1 cellular context compared by ENCODE assay signal in the genomic region with DNA sequence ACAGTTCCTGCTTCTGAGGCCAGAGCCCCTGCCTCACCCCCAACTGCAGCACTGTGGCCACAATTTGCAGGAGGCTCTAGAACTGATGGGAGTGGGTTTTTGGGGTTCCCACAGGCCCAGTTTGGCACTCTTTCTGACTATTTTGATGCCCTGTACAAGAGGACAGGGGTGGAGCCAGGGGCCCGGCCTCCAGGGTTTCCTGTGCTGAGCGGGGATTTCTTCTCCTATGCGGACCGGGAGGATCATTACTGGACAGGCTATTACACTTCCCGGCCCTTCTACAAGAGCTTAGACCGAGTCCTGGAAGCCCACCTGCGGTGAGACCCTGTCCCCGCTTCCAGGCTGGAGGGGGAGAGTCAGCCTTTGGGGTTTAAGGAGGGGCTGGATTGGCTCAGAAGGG.
TF ChIP-seq lines count a peak whose summit lies in the region.

No MANE protein-coding gene starts in this region.

TF ChIP-seq in IMR-90, 13 proteins besides CTCF, POLR2A, EP300 and RAD21:
- no peak for TF ChIP-seq RFX5 (IDR thresholded peaks at IDR 0.05; ENCODE audit: low read depth, low read length)
- TF ChIP-seq, protein P1, sequence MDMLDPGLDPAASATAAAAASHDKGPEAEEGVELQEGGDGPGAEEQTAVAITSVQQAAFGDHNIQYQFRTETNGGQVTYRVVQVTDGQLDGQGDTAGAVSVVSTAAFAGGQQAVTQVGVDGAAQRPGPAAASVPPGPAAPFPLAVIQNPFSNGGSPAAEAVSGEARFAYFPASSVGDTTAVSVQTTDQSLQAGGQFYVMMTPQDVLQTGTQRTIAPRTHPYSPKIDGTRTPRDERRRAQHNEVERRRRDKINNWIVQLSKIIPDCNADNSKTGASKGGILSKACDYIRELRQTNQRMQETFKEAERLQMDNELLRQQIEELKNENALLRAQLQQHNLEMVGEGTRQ (IDR thresholded peaks at IDR 0.05; ENCODE audit: low read depth, low read length), result no peak
- TF ChIP-seq FOS (IDR thresholded peaks at IDR 0.05; ENCODE audit: low read depth, low read length), result no peak
- no peak for TF ChIP-seq CEBPB (IDR thresholded peaks at IDR 0.05; ENCODE audit: low read depth, low read length)
- TF ChIP-seq MXI1 (IDR thresholded peaks at IDR 0.05; ENCODE audit: borderline replicate concordance, low read depth, low read length), result no peak
- TF ChIP-seq CHD1 (IDR thresholded peaks at IDR 0.05; ENCODE audit: low read depth, low read length), result no peak
- TF ChIP-seq, protein P2, sequence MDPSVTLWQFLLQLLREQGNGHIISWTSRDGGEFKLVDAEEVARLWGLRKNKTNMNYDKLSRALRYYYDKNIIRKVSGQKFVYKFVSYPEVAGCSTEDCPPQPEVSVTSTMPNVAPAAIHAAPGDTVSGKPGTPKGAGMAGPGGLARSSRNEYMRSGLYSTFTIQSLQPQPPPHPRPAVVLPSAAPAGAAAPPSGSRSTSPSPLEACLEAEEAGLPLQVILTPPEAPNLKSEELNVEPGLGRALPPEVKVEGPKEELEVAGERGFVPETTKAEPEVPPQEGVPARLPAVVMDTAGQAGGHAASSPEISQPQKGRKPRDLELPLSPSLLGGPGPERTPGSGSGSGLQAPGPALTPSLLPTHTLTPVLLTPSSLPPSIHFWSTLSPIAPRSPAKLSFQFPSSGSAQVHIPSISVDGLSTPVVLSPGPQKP (IDR thresholded peaks at IDR 0.05; ENCODE audit: borderline replicate concordance, low read depth, low read length), result no peak
- no peak for TF ChIP-seq SMC3 (IDR thresholded peaks at IDR 0.05; ENCODE audit: low read depth, low read length)
- TF ChIP-seq RCOR1 (IDR thresholded peaks at IDR 0.05; ENCODE audit: insufficient replicate concordance, low read length), result no peak
- no peak for TF ChIP-seq BHLHE40 (IDR thresholded peaks at IDR 0.05; ENCODE audit: low read depth, low read length)
- TF ChIP-seq MAFK (IDR thresholded peaks at IDR 0.05; ENCODE audit: low read depth, low read length), result no peak
- no peak for TF ChIP-seq NFE2L2 (IDR thresholded peaks at IDR 0.05; ENCODE audit: low read depth, low read length)
- TF ChIP-seq MAZ (IDR thresholded peaks at IDR 0.05; ENCODE audit: borderline replicate concordance, low read depth, low read length), result no peak
